7 cellular contexts compared by ENCODE assay signal in the genomic region with DNA sequence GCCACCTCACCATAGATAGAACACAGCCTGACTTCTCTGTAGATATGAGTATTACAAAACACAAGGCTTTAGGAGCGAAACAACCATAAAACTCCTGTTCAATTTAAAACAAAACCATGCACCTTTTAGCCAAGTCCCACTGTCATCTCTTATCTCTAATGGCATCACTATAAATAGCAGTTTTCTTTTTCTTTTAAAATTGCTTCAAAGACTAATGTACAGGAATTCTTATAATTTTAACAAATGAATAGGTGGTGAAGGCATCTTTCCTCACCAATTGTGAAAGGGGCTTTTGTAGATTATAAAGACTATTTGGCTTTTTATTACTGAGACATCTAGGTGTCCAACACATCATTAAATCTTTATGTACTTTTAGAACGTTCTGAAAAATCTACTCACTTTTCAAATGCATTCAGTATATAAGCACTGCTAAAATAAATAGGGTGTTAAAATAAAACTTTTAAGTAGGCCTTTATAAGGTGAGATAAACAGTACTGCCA.
"Had no signal": no experiment of that assay in that cellular context is flagged by ENCODE, and none has a peak within 500 bp of the region (broad histone marks: within the 10 kb centered on the region; RNA-seq: fewer than 3 reads in every experiment).

No MANE protein-coding gene starts in this region.

- H3K27ac Mint-ChIP-seq: IgD-negative memory B cell had no signal

- DNase-seq: IMR-90, KBM-7, KG1 had no signal

- H3K4me3 ChIP-seq: K562 had no signal

- H3K27ac ChIP-seq: HL-60 had no signal

- H3K36me3 Mint-ChIP-seq: IgD-negative memory B cell had no signal

- H3K4me1 Mint-ChIP-seq: IgD-negative memory B cell had no signal

- ATAC-seq: HepG2, K562 had no signal

- H3K27me3 Mint-ChIP-seq: IgD-negative memory B cell had no signal

- H3K4me3 Mint-ChIP-seq: IgD-negative memory B cell had no signal
